ENCODE assay signal across 20 cellular contexts in the genomic region with DNA sequence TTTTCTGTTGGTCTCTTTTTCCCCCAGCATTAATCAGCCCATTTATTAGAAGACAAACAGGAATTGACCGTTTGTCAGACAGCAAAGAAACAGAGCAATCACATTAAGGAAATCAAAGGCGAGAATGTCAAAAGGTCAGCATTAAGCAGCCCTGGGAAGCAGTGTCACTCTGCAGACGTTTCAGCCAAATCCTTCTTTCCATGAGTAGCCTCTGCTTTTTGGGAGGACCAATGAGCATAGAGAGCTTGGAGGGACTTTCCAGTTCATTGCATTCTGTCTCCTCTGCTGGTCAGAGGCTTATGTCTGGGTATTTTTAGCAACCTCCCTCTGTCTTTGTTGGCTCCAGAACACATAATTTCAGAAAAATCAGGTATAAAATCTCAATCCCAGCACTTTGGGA.
A peak's percentile ranks its signal among the peaks of the same experiment; 100 is the strongest.
DNase-seq lines count a peak whose midpoint lies in the region; ATAC-seq, FAIRE-seq and TF ChIP-seq lines count a peak whose summit lies in the region.
"Had no signal": no experiment of that assay in that cellular context is flagged by ENCODE, and none has a peak within 500 bp of the region (broad histone marks: within the 10 kb centered on the region; RNA-seq: fewer than 3 reads in every experiment).

No MANE protein-coding gene starts in this region.

- TF ChIP-seq POLR2A in esophagus squamous epithelium (IDR thresholded peaks at IDR 0.05), result no peak

- DNase-seq in Caki2 (ENCODE audit: low read depth) (peak; percentile 27), WTC11 (ENCODE audit: low spot score) (no peak), esophagus squamous epithelium (lab: John Stamatoyannopoulos, UW) (no peak), nephron progenitor cell (no peak), small intestine (no peak)
- no peak for DNase-seq in activated T-helper 1 cell treated with anti-CD3 and anti-CD28 coated beads, Interleukin-12 subunit alpha, Interleukin-12 subunit beta, Interleukin-2, Interleukin-4 antibody, amounts not matched to agents 30 ng/mL and 10 ng/mL and 1 ng/mL, durations not matched to agents 14 hours and 24 hours and 36 hours (ENCODE audit: low spot score)
- DNase-seq: CD8-positive, alpha-beta T cell; effector memory CD8-positive, alpha-beta T cell; foreskin melanocyte; IMR-90; NCI-H2107; NCI-H748 treated with DMSO at 0.1 percent for 48 hours; pancreas; RPMI8226; stimulated activated CD4-positive, alpha-beta T cell treated with anti-CD3 and anti-CD28 coated beads, Interleukin-15, amount 100 ng/mL, for 24 hours; T-helper 1 cell had no signal

- in situ Hi-C loops in Caki2 (cut with HindIII; ENCODE audit: low pct_unique_long_range_greater_than_20kb, low sequenced_read_pairs), result no loop called here

- no peak overlapping the region for H3K4me3 Mint-ChIP-seq in WTC11
- H3K4me3 Mint-ChIP-seq in nephron progenitor cell, result no peak overlapping the region
- no peak overlapping the region for H3K4me3 Mint-ChIP-seq in activated T-helper 1 cell treated with anti-CD3 and anti-CD28 coated beads, Interleukin-12 subunit alpha, Interleukin-12 subunit beta, Interleukin-2, Interleukin-4 antibody, amounts not matched to agents 30 ng/mL and 10 ng/mL and 1 ng/mL, durations not matched to agents 14 hours and 24 hours and 36 hours
- H3K4me3 Mint-ChIP-seq: CD8-positive, alpha-beta T cell; effector memory CD8-positive, alpha-beta T cell; stimulated activated naive CD8-positive, alpha-beta T cell treated with anti-CD3 and anti-CD28 coated beads, Interleukin-15, Interleukin-2, amounts not matched to agents 100 ng/mL and 50 ng/mL, for 24 hours had no signal

- POLR2A ChIA-PET in WTC11 (lab: Charles Lee), result no interaction called here

- H3K4me3 ChIP-seq in esophagus squamous epithelium (no peak overlapping the region), small intestine (ENCODE audit: low read depth in 1 of 2, low read length in 2 of 2) (no peak overlapping the region)
- H3K4me3 ChIP-seq: pancreas had no signal

- 11 to 19% methylated on average over 3 of the region's 3 CpGs for WGBS in esophagus squamous epithelium, 2 donors
- WGBS in small intestine, 3 donors, result 10 to 19% (median 14%) methylated on average over 3 of the region's 3 CpGs

- H3K27ac ChIP-seq in esophagus squamous epithelium (peak overlapping the region in 3 of 4 donors; percentile 52 to 78 (median 65)), small intestine (ENCODE audit: low read depth in 1 of 2, low read length in 1 of 2) (no peak overlapping the region)
- H3K27ac ChIP-seq: pancreas had no signal

- CTCF ChIA-PET in WTC11 (lab: Charles Lee), result interaction anchor here (0.8 kb wide), 1 partner anchor 18 kb away, joined by 3 read pairs; no protein-coding TSS in a partner anchor

- H3K27me3 ChIP-seq in esophagus squamous epithelium, result no peaks in the 10 kb centered on the region
- H3K27me3 ChIP-seq in small intestine (ENCODE audit: control insufficient read depth in 2 of 2, insufficient read depth in 2 of 2, low read length in 2 of 2), result no peaks in the 10 kb centered on the region
- H3K27me3 ChIP-seq: pancreas had no signal

- TF ChIP-seq CTCF in WTC11 (IDR thresholded peaks at IDR 0.05) (no peak), esophagus squamous epithelium (IDR thresholded peaks at IDR 0.05) (no peak), nephron progenitor cell (IDR thresholded peaks at IDR 0.05) (no peak)

- H3K9me3 ChIP-seq in esophagus squamous epithelium, result no peaks in the 10 kb centered on the region
- no peaks in the 10 kb centered on the region for H3K9me3 ChIP-seq in small intestine (ENCODE audit: control insufficient read depth, low read depth)
- H3K9me3 ChIP-seq: pancreas had no signal

- H3K27me3 Mint-ChIP-seq in WTC11 (ENCODE audit: low read depth), result no peaks in the 10 kb centered on the region
- H3K27me3 Mint-ChIP-seq in nephron progenitor cell (ENCODE audit: low read depth, poor library complexity), result no peaks in the 10 kb centered on the region
- no peaks in the 10 kb centered on the region for H3K27me3 Mint-ChIP-seq in activated T-helper 1 cell treated with anti-CD3 and anti-CD28 coated beads, Interleukin-12 subunit alpha, Interleukin-12 subunit beta, Interleukin-2, Interleukin-4 antibody, amounts not matched to agents 30 ng/mL and 10 ng/mL and 1 ng/mL, durations not matched to agents 14 hours and 24 hours and 36 hours (ENCODE audit: insufficient read depth)
- H3K27me3 Mint-ChIP-seq: effector memory CD8-positive, alpha-beta T cell; stimulated activated naive CD8-positive, alpha-beta T cell treated with anti-CD3 and anti-CD28 coated beads, Interleukin-15, Interleukin-2, amounts not matched to agents 100 ng/mL and 50 ng/mL, for 24 hours had no signal

- intact Hi-C loops in esophagus squamous epithelium (cut with DNase I), result no loop called here
- intact Hi-C loops in activated T-helper 1 cell treated with anti-CD3 and anti-CD28 coated beads, Interleukin-12 subunit alpha, Interleukin-12 subunit beta, Interleukin-2, Interleukin-4 antibody, amounts not matched to agents 30 ng/mL and 10 ng/mL and 1 ng/mL, durations not matched to agents 14 hours and 24 hours and 36 hours (cut with micrococcal nuclease), result no loop called here

- peaks cover 51% of the 10 kb centered on the region for H3K4me1 Mint-ChIP-seq in WTC11
- H3K4me1 Mint-ChIP-seq in nephron progenitor cell, result peaks cover 42% of the 10 kb centered on the region
- H3K4me1 Mint-ChIP-seq in activated T-helper 1 cell treated with anti-CD3 and anti-CD28 coated beads, Interleukin-12 subunit alpha, Interleukin-12 subunit beta, Interleukin-2, Interleukin-4 antibody, amounts not matched to agents 30 ng/mL and 10 ng/mL and 1 ng/mL, durations not matched to agents 14 hours and 24 hours and 36 hours (ENCODE audit: low read depth), result no peaks in the 10 kb centered on the region

- H3K36me3 Mint-ChIP-seq in WTC11 (peaks cover 9% of the 10 kb centered on the region; the same call in 1 of the 2 replicates), nephron progenitor cell (ENCODE audit: low read depth) (peaks cover 1% of the 10 kb centered on the region)
- H3K36me3 Mint-ChIP-seq in activated T-helper 1 cell treated with anti-CD3 and anti-CD28 coated beads, Interleukin-12 subunit alpha, Interleukin-12 subunit beta, Interleukin-2, Interleukin-4 antibody, amounts not matched to agents 30 ng/mL and 10 ng/mL and 1 ng/mL, durations not matched to agents 14 hours and 24 hours and 36 hours (ENCODE audit: low read depth), result no peaks in the 10 kb centered on the region
- H3K36me3 Mint-ChIP-seq: CD8-positive, alpha-beta T cell had no signal

- H3K9me3 Mint-ChIP-seq in WTC11 (peaks cover 2% of the 10 kb centered on the region), nephron progenitor cell (peaks cover 5% of the 10 kb centered on the region)
- H3K9me3 Mint-ChIP-seq in activated T-helper 1 cell treated with anti-CD3 and anti-CD28 coated beads, Interleukin-12 subunit alpha, Interleukin-12 subunit beta, Interleukin-2, Interleukin-4 antibody, amounts not matched to agents 30 ng/mL and 10 ng/mL and 1 ng/mL, durations not matched to agents 14 hours and 24 hours and 36 hours, result peaks cover 10% of the 10 kb centered on the region

- peak overlapping the region; percentile 26; the same call in 1 of the 2 replicates for H3K27ac Mint-ChIP-seq in WTC11
- peak overlapping the region; percentile 95 for H3K27ac Mint-ChIP-seq in nephron progenitor cell
- no peak overlapping the region for H3K27ac Mint-ChIP-seq in activated T-helper 1 cell treated with anti-CD3 and anti-CD28 coated beads, Interleukin-12 subunit alpha, Interleukin-12 subunit beta, Interleukin-2, Interleukin-4 antibody, amounts not matched to agents 30 ng/mL and 10 ng/mL and 1 ng/mL, durations not matched to agents 14 hours and 24 hours and 36 hours
- H3K27ac Mint-ChIP-seq: CD8-positive, alpha-beta T cell; effector memory CD8-positive, alpha-beta T cell; stimulated activated naive CD8-positive, alpha-beta T cell treated with anti-CD3 and anti-CD28 coated beads, Interleukin-15, Interleukin-2, amounts not matched to agents 100 ng/mL and 50 ng/mL, for 24 hours had no signal

- ATAC-seq in WTC11 (no peak; the same call in 1 of the 2 replicates), GM18907 (IDR thresholded peaks at IDR 0.05; ENCODE audit: unreplicated experiment) (no peak)
- no peak for ATAC-seq in activated CD4-positive, CD25-positive, alpha-beta regulatory T cell treated with anti-CD3 and anti-CD28 coated beads, Interleukin-2, amount 50 U/mL, for 24 hours
- ATAC-seq: CD8-positive, alpha-beta T cell; effector memory CD8-positive, alpha-beta T cell had no signal

- H3K36me3 ChIP-seq in esophagus squamous epithelium (no peaks in the 10 kb centered on the region), small intestine (ENCODE audit: control insufficient read depth in 2 of 2, insufficient read depth in 2 of 2, low read length in 2 of 2) (no peaks in the 10 kb centered on the region)
- H3K36me3 ChIP-seq: pancreas had no signal

- H3K4me1 ChIP-seq in esophagus squamous epithelium (peaks cover 0 to 29% (median 9%) of the 10 kb centered on the region in 3 donors), small intestine (ENCODE audit: control insufficient read depth in 2 of 2, insufficient read depth in 1 of 2, low read depth in 1 of 2, low read length in 1 of 2) (no peaks in the 10 kb centered on the region)
- H3K4me1 ChIP-seq: pancreas had no signal

- no peak for FAIRE-seq in small intestine (lab: Jason Lieb, UNC)
- FAIRE-seq: islet of Langerhans, pancreas had no signal

TF ChIP-seq in WTC11, 78 proteins besides CTCF, POLR2A, EP300 and RAD21 (continues in another document):
- TF ChIP-seq, protein P1, sequence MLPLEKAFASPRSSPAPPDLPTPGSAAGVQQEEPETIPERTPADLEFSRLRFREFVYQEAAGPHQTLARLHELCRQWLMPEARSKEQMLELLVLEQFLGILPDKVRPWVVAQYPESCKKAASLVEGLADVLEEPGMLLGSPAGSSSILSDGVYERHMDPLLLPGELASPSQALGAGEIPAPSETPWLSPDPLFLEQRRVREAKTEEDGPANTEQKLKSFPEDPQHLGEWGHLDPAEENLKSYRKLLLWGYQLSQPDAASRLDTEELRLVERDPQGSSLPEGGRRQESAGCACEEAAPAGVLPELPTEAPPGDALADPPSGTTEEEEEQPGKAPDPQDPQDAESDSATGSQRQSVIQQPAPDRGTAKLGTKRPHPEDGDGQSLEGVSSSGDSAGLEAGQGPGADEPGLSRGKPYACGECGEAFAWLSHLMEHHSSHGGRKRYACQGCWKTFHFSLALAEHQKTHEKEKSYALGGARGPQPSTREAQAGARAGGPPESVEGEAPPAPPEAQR (CRISPR knock-in tag; IDR thresholded peaks at IDR 0.05), result no peak
- TF ChIP-seq SMAD4 (CRISPR knock-in tag; IDR thresholded peaks at IDR 0.05), result no peak
- no peak for TF ChIP-seq ZMAT4 (CRISPR knock-in tag; IDR thresholded peaks at IDR 0.05)

Comparison
In these comparisons a context has a peak if more than half of its experiments do, and no peak if none do; other contexts are left out.
1. H3K27ac ChIP-seq: peak in esophagus squamous epithelium (3 of 4); none in small intestine (0 of 2).